8 cellular contexts compared by ENCODE assay signal in genomic region chr12:31874961-31875608, GRCh38.
DNase-seq lines count a peak whose midpoint lies in the region; ATAC-seq and TF ChIP-seq lines count a peak whose summit lies in the region.

No MANE protein-coding gene starts in this region.

- no peak for TF ChIP-seq CTCF in Loucy (conservative IDR thresholded peaks at IDR 0.05; ENCODE audit: low read length)

- no peaks in the 10 kb centered on the region for H3K9me3 ChIP-seq in Loucy (ENCODE audit: insufficient read depth, low read depth, low read length)

- H3K4me3 ChIP-seq in Loucy (ENCODE audit: low read length, poor library complexity, severe bottlenecking), result peak overlapping the region; percentile 31

- H3K36me3 ChIP-seq in Loucy (ENCODE audit: insufficient read depth, low read length), result no peaks in the 10 kb centered on the region

- DNase-seq in AG08395 (ENCODE audit: low spot score) (peak; percentile 21), activated T-cell treated with anti-CD3 and anti-CD28 coated beads for 24 hours (ENCODE audit: low read depth) (peak; percentile 60), fibroblast of the conjunctiva (ENCODE audit: low read depth) (peak; percentile 35), putamen (ENCODE audit: low spot score) (peak; percentile 20), NCI-H748 treated with DMSO at 0.1 percent for 48 hours (lab: John Stamatoyannopoulos, UW) (no peak), cerebellum (ENCODE audit: low spot score) (no peak)

- H3F3A ChIP-seq in Loucy (ENCODE audit: low read depth), result no peaks in the 10 kb centered on the region

- H3K9ac ChIP-seq in Loucy (ENCODE audit: low read depth, low read length, poor library complexity, severe bottlenecking), result peak overlapping the region; percentile 57

- no peaks in the 10 kb centered on the region for H3K27me3 ChIP-seq in Loucy (ENCODE audit: insufficient read depth, low read length, poor library complexity, severe bottlenecking)

- H4K20me1 ChIP-seq in Loucy (ENCODE audit: insufficient read depth, low read length, poor library complexity, severe bottlenecking), result no peaks in the 10 kb centered on the region

- H2AFZ ChIP-seq in Loucy (ENCODE audit: low read length), result peak overlapping the region; percentile 77

- peak overlapping the region; percentile 45 for H3K4me2 ChIP-seq in Loucy (ENCODE audit: low read depth, low read length, poor library complexity, severe bottlenecking)

- H3K4me1 ChIP-seq in Loucy (ENCODE audit: insufficient read depth, low read length, poor library complexity, severe bottlenecking), result peaks cover 31% of the 10 kb centered on the region

- H3K9me2 ChIP-seq in Loucy (replicated peaks; ENCODE audit: low read depth, low read length), result no peaks in the 10 kb centered on the region

- peak; percentile 65 for ATAC-seq in GM21390 (IDR thresholded peaks at IDR 0.05; ENCODE audit: unreplicated experiment)

- H3K79me2 ChIP-seq in Loucy (ENCODE audit: insufficient read depth, low read length), result no peaks in the 10 kb centered on the region

Comparison
In these comparisons a context has a peak if more than half of its experiments do, and no peak if none do; other contexts are left out.
1. DNase-seq: peak in AG08395 (single experiment), activated T-cell treated with anti-CD3 and anti-CD28 coated beads for 24 hours (single experiment), fibroblast of the conjunctiva (single experiment) and putamen (single experiment); none in NCI-H748 treated with DMSO at 0.1 percent for 48 hours (single experiment) and cerebellum (single experiment).